In genomic region chr9:100670719-100671118, GRCh38 we compare ENCODE assay signal across 10 cellular contexts.
DNase-seq lines count a peak whose midpoint lies in the region; ATAC-seq lines count a peak whose summit lies in the region.
"Had no signal": no experiment of that assay in that cellular context is flagged by ENCODE, and none has a peak within 500 bp of the region (broad histone marks: within the 10 kb centered on the region; RNA-seq: fewer than 3 reads in every experiment).

No MANE protein-coding gene starts in this region.

- no peaks in the 10 kb centered on the region for H3K36me3 Mint-ChIP-seq in activated CD4-positive, alpha-beta T cell treated with anti-CD3 and anti-CD28 coated beads, Interleukin-2, amount 10 ng/mL, durations not matched to agents 24 days and 14 days (ENCODE audit: low read depth)
- H3K36me3 Mint-ChIP-seq: memory B cell had no signal

- no peaks in the 10 kb centered on the region for H3K27me3 Mint-ChIP-seq in activated CD4-positive, alpha-beta T cell treated with anti-CD3 and anti-CD28 coated beads, Interleukin-2, amount 10 ng/mL, durations not matched to agents 24 days and 14 days

- H3K4me1 Mint-ChIP-seq in activated CD4-positive, alpha-beta T cell treated with anti-CD3 and anti-CD28 coated beads, Interleukin-2, amount 10 ng/mL, durations not matched to agents 24 days and 14 days, result no peaks in the 10 kb centered on the region

- DNase-seq in NCI-H187 treated with DMSO at 0.1 percent for 48 hours (lab: John Stamatoyannopoulos, UW), result peak; percentile 29
- peak; percentile 20 for DNase-seq in glomerular visceral epithelial cell (ENCODE audit: extremely low spot score)
- no peak for DNase-seq in SKM-1 treated with dmso at 0.1 percent for 144 hours (lab: John Stamatoyannopoulos, UW; ENCODE audit: unreplicated experiment)
- no peak for DNase-seq in iPS-NIHi11 (ENCODE audit: low spot score)
- no peak for DNase-seq in activated CD4-positive, CD25-positive, alpha-beta regulatory T cell treated with anti-CD3 and anti-CD28 coated beads, Interleukin-2, amount 50 U/mL, for 72 hours
- DNase-seq in activated CD4-positive, alpha-beta T cell treated with anti-CD3 and anti-CD28 coated beads, Interleukin-2, amount 10 ng/mL, durations not matched to agents 24 days and 14 days, result no peak

- intact Hi-C loops in activated CD4-positive, alpha-beta T cell treated with anti-CD3 and anti-CD28 coated beads, Interleukin-2, amount 10 ng/mL, durations not matched to agents 24 days and 14 days (cut with micrococcal nuclease), result no loop called here

- no peak overlapping the region for H3K27ac Mint-ChIP-seq in activated CD4-positive, alpha-beta T cell treated with anti-CD3 and anti-CD28 coated beads, Interleukin-2, amount 10 ng/mL, durations not matched to agents 24 days and 14 days
- H3K27ac Mint-ChIP-seq: memory B cell had no signal

- H3K4me3 Mint-ChIP-seq in activated CD4-positive, alpha-beta T cell treated with anti-CD3 and anti-CD28 coated beads, Interleukin-2, amount 10 ng/mL, durations not matched to agents 24 days and 14 days, result no peak overlapping the region
- H3K4me3 Mint-ChIP-seq: memory B cell had no signal

- H3K9me3 Mint-ChIP-seq in activated CD4-positive, alpha-beta T cell treated with anti-CD3 and anti-CD28 coated beads, Interleukin-2, amount 10 ng/mL, durations not matched to agents 24 days and 14 days, result peaks cover under 1% of the 10 kb centered on the region

- peak; percentile 72 for ATAC-seq in GM18867 (IDR thresholded peaks at IDR 0.05; ENCODE audit: unreplicated experiment)
- peak; percentile 83 for ATAC-seq in HG02852 (IDR thresholded peaks at IDR 0.05; ENCODE audit: unreplicated experiment)
- ATAC-seq: sciatic nerve had no signal

Comparison
In these comparisons a context has a peak if more than half of its experiments do, and no peak if none do; other contexts are left out.
1. DNase-seq: peak in NCI-H187 treated with DMSO at 0.1 percent for 48 hours (single experiment) and glomerular visceral epithelial cell (single experiment); none in SKM-1 treated with dmso at 0.1 percent for 144 hours (single experiment), iPS-NIHi11 (single experiment), activated CD4-positive, CD25-positive, alpha-beta regulatory T cell treated with anti-CD3 and anti-CD28 coated beads, Interleukin-2, amount 50 U/mL, for 72 hours (single experiment) and activated CD4-positive, alpha-beta T cell treated with anti-CD3 and anti-CD28 coated beads, Interleukin-2, amount 10 ng/mL, durations not matched to agents 24 days and 14 days (single experiment).